25 cellular contexts compared by ENCODE assay signal in the genomic region with DNA sequence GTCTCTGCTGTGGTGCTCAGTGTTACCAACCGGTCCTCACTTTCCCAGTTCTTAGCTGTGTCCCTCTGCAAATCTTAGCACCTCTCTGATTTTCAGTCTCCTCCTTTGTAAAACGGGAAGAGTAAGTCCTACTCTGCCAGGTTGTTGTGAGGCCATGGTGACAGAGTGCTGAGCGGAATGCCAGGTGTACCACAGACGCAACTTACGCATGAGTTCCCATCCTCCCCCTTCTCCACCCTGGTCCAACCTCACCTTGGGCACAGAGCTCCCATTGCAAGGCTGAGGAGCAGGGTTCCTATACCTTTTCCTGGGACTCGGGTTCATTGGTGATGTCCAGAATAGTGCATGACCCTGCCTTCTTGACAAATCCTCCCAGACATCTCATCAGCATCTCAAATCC. TPM values are rescaled to one million over a fixed set of nuclear protein-coding genes. Genes with fewer than 3 reads are reported as not detected.
"Had no signal": no experiment of that assay in that cellular context is flagged by ENCODE, and none has a peak within 500 bp of the region (broad histone marks: within the 10 kb centered on the region; RNA-seq: fewer than 3 reads in every experiment).

No MANE protein-coding gene starts in this region.

- ATAC-seq: K562, Panc1, PC-3 had no signal

- FAIRE-seq: HTR-8/SVneo, K562 had no signal

- H3K27ac ChIP-seq: HL-60, KMS-11, RWPE1 had no signal

- H3K4me2 ChIP-seq: KMS-11, SK-N-SH had no signal

- H3K9ac ChIP-seq: KMS-11, SK-N-SH had no signal

- DNase-seq: Kasumi-1, MM.1S, NCI-H1092 treated with DMSO at 0.1 percent for 48 hours, NCI-H1436, NCI-H187, NCI-H2029, NCI-H2081 treated with DMSO at 0.1 percent for 48 hours, NCI-H2171, NCI-H345, NCI-H446 treated with DMSO at 0.1 percent for 48 hours, NCI-H510A treated with DMSO at 0.1 percent for 48 hours, NCI-H526, NCI-H82, PC-3, SHP77, SK-N-SH, SW 1271 had no signal

- H3K9me3 ChIP-seq: SK-N-SH had no signal

- H3K4me3 ChIP-seq: K562 had no signal

RNA-seq across cellular contexts. Expression of a gene that starts 21.2 kb away (rescaled TPM):
- total RNA-seq: OCI-LY7 had no signal
- polyA plus RNA-seq: IgD-negative memory B cell had no signal
